2 cellular contexts compared by ENCODE assay signal in the genomic region with DNA sequence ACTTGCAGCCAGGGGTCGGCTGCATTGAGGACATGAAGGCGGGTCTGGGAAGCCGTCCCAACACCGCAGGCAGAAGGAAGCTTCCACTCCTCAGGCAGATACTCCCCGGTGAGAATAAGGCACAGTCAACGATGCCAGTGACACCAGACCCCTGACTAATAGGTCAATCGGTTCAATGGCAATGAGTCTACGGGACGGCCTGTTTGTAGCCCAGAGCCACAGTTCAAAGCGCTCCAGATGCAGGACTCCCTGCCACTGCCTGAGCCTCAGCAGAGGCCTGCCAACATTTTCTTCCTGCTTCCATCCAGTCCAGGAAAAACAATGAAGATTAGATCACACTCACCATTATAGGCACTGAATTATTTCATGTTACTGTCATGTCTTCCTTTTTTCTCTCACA.
TF ChIP-seq lines count a peak whose summit lies in the region.

No MANE protein-coding gene starts in this region.

TF ChIP-seq in IMR-90, 13 proteins besides CTCF, POLR2A, EP300 and RAD21:
- no peak for TF ChIP-seq BHLHE40 (IDR thresholded peaks at IDR 0.05; ENCODE audit: low read depth, low read length)
- no peak for TF ChIP-seq MAFK (IDR thresholded peaks at IDR 0.05; ENCODE audit: low read depth, low read length)
- TF ChIP-seq RCOR1 (IDR thresholded peaks at IDR 0.05; ENCODE audit: insufficient replicate concordance, low read length): no peak
- TF ChIP-seq MAZ (IDR thresholded peaks at IDR 0.05; ENCODE audit: borderline replicate concordance, low read depth, low read length): no peak
- no peak for TF ChIP-seq CEBPB (IDR thresholded peaks at IDR 0.05; ENCODE audit: low read depth, low read length)
- no peak for TF ChIP-seq MXI1 (IDR thresholded peaks at IDR 0.05; ENCODE audit: borderline replicate concordance, low read depth, low read length)
- TF ChIP-seq RFX5 (IDR thresholded peaks at IDR 0.05; ENCODE audit: low read depth, low read length): no peak
- TF ChIP-seq SMC3 (IDR thresholded peaks at IDR 0.05; ENCODE audit: low read depth, low read length): no peak
- no peak for TF ChIP-seq ELK1 (IDR thresholded peaks at IDR 0.05; ENCODE audit: borderline replicate concordance, low read depth, low read length)
- TF ChIP-seq CHD1 (IDR thresholded peaks at IDR 0.05; ENCODE audit: low read depth, low read length): no peak
- TF ChIP-seq FOS (IDR thresholded peaks at IDR 0.05; ENCODE audit: low read depth, low read length): no peak
- TF ChIP-seq USF2 (IDR thresholded peaks at IDR 0.05; ENCODE audit: low read depth, low read length): no peak
- TF ChIP-seq NFE2L2 (IDR thresholded peaks at IDR 0.05; ENCODE audit: low read depth, low read length): no peak
TF ChIP-seq in IMR-90: peak in this region for 0.

TF ChIP-seq in H1, 55 proteins besides CTCF, POLR2A, EP300 and RAD21:
- TF ChIP-seq SIX5 (IDR thresholded peaks at IDR 0.05; ENCODE audit: low read depth, low read length): no peak
- no peak for TF ChIP-seq BRCA1 (IDR thresholded peaks at IDR 0.05; ENCODE audit: low read depth, low read length)
- TF ChIP-seq SP2 (IDR thresholded peaks at IDR 0.05; ENCODE audit: low read length): no peak
- TF ChIP-seq SIN3A (conservative IDR thresholded peaks at IDR 0.05 in 1 of 2, IDR thresholded peaks at IDR 0.05 in 1 of 2; ENCODE audit: low read depth in 1 of 2, low read length in 2 of 2): no peak
- TF ChIP-seq RNF2 (IDR thresholded peaks at IDR 0.05; ENCODE audit: borderline replicate concordance, low read depth, low read length, missing control alignments, poor library complexity, severe bottlenecking): no peak
- no peak for TF ChIP-seq FOSL1 (IDR thresholded peaks at IDR 0.05; ENCODE audit: insufficient read depth, low read depth, low read length)
- no peak for TF ChIP-seq EGR1 (IDR thresholded peaks at IDR 0.05; ENCODE audit: borderline replicate concordance, low read depth, low read length)
- no peak for TF ChIP-seq TEAD4 (IDR thresholded peaks at IDR 0.05; ENCODE audit: low read depth, low read length)
- no peak for TF ChIP-seq SRF (IDR thresholded peaks at IDR 0.05; ENCODE audit: low read depth, low read length)
- TF ChIP-seq NRF1 (IDR thresholded peaks at IDR 0.05; ENCODE audit: low read depth, low read length): no peak
- no peak for TF ChIP-seq BACH1 (IDR thresholded peaks at IDR 0.05; ENCODE audit: low read length)
- TF ChIP-seq TBP (IDR thresholded peaks at IDR 0.05; ENCODE audit: low read depth, low read length): no peak
